In genomic region chr6:40328376-40328987, GRCh38 we compare ENCODE assay signal across 8 cellular contexts.
DNase-seq lines count a peak whose midpoint lies in the region; ATAC-seq and TF ChIP-seq lines count a peak whose summit lies in the region.

No MANE protein-coding gene starts in this region.

- TF ChIP-seq CTCF in DND-41 (IDR thresholded peaks at IDR 0.05; ENCODE audit: borderline replicate concordance, extremely low read depth, low read length, poor library complexity, severe bottlenecking) (peak; percentile 83), Loucy (conservative IDR thresholded peaks at IDR 0.05; ENCODE audit: low read length) (peak; percentile 96), esophagus muscularis mucosa (IDR thresholded peaks at IDR 0.05) (peak; percentile 41 to 46 (median 44)), retinal pigment epithelial cell (conservative IDR thresholded peaks at IDR 0.05; ENCODE audit: low read depth, low read length) (peak; percentile 77)

- H3K27ac ChIP-seq in DND-41 (ENCODE audit: low read length) (no peak overlapping the region), esophagus muscularis mucosa (replicated peaks in 1 of 4) (no peak overlapping the region)

- 34% methylated on average over 9 of the region's 12 CpGs for WGBS in esophagus muscularis mucosa

- no peak for TF ChIP-seq EP300 in esophagus muscularis mucosa (IDR thresholded peaks at IDR 0.05)

- no peak overlapping the region for H3K9ac ChIP-seq in DND-41 (ENCODE audit: low read depth, low read length)
- no peak overlapping the region for H3K9ac ChIP-seq in Loucy (ENCODE audit: low read depth, low read length, poor library complexity, severe bottlenecking)

- H3K36me3 ChIP-seq in DND-41 (ENCODE audit: insufficient read depth, low read length) (no peaks in the 10 kb centered on the region), Loucy (ENCODE audit: insufficient read depth, low read length) (no peaks in the 10 kb centered on the region), esophagus muscularis mucosa (no peaks in the 10 kb centered on the region)

- H3K27me3 ChIP-seq in DND-41 (ENCODE audit: insufficient read depth, low read length, poor library complexity) (peaks cover 2% of the 10 kb centered on the region), Loucy (ENCODE audit: insufficient read depth, low read length, poor library complexity, severe bottlenecking) (no peaks in the 10 kb centered on the region), esophagus muscularis mucosa (peaks cover 0 to 32% (median 0%) of the 10 kb centered on the region in 4 donors)

- no peaks in the 10 kb centered on the region for H3K4me1 ChIP-seq in DND-41 (ENCODE audit: insufficient read depth, low read length)
- H3K4me1 ChIP-seq in Loucy (ENCODE audit: insufficient read depth, low read length, poor library complexity, severe bottlenecking) = peaks cover 8% of the 10 kb centered on the region
- H3K4me1 ChIP-seq in esophagus muscularis mucosa = peaks cover 0 to 14% (median 8%) of the 10 kb centered on the region in 4 donors

- H3F3A ChIP-seq in Loucy (ENCODE audit: low read depth) = no peaks in the 10 kb centered on the region

- no peaks in the 10 kb centered on the region for H4K20me1 ChIP-seq in DND-41 (ENCODE audit: insufficient read depth, low read length)
- H4K20me1 ChIP-seq in Loucy (ENCODE audit: insufficient read depth, low read length, poor library complexity, severe bottlenecking) = no peaks in the 10 kb centered on the region

- no peak for TF ChIP-seq POLR2A in esophagus muscularis mucosa (IDR thresholded peaks at IDR 0.05; ENCODE audit: low read depth)
- TF ChIP-seq POLR2A in GM18505 (IDR thresholded peaks at IDR 0.05; ENCODE audit: borderline replicate concordance, extremely low read depth, insufficient read depth, insufficient read length) = no peak

- H3K4me2 ChIP-seq in DND-41 (ENCODE audit: insufficient read depth, low read length) (no peak overlapping the region), Loucy (ENCODE audit: low read depth, low read length, poor library complexity, severe bottlenecking) (no peak overlapping the region)

- intact Hi-C loops in esophagus muscularis mucosa (cut with DNase I) = no loop called here

- H2AFZ ChIP-seq in DND-41 (ENCODE audit: low read depth, low read length) = no peak overlapping the region
- H2AFZ ChIP-seq in Loucy (ENCODE audit: low read length) = no peak overlapping the region

- H3K9me3 ChIP-seq in DND-41 (ENCODE audit: insufficient read depth, low read length, severe bottlenecking) (no peaks in the 10 kb centered on the region), Loucy (ENCODE audit: insufficient read depth, low read depth, low read length) (no peaks in the 10 kb centered on the region), esophagus muscularis mucosa (no peaks in the 10 kb centered on the region)

- no peaks in the 10 kb centered on the region for H3K79me2 ChIP-seq in DND-41 (ENCODE audit: insufficient read depth, low read length)
- no peaks in the 10 kb centered on the region for H3K79me2 ChIP-seq in Loucy (ENCODE audit: insufficient read depth, low read length)

- ATAC-seq in DND-41 (ENCODE audit: insufficient read depth, low read depth) = peak; percentile 74
- no peak for ATAC-seq in GM18505 (IDR thresholded peaks at IDR 0.05; ENCODE audit: unreplicated experiment)
- no peak for ATAC-seq in GM19397 (IDR thresholded peaks at IDR 0.05; ENCODE audit: unreplicated experiment)

- H3K9me2 ChIP-seq in Loucy (replicated peaks; ENCODE audit: low read depth, low read length) = no peaks in the 10 kb centered on the region

- peak; percentile 50 for DNase-seq in DND-41
- peak; percentile 21 to 40 for DNase-seq in activated CD4-positive, alpha-beta T cell treated with anti-CD3 and anti-CD28 coated beads for 4 hours
- no peak for DNase-seq in esophagus muscularis mucosa (ENCODE audit: extremely low spot score)
- no peak for DNase-seq in retinal pigment epithelial cell (ENCODE audit: low read depth)
- no peak for DNase-seq in RKO (ENCODE audit: low spot score)

- H3K4me3 ChIP-seq in DND-41 (ENCODE audit: low read depth in 1 of 2, low read length in 2 of 2) (no peak overlapping the region), Loucy (ENCODE audit: low read length, poor library complexity, severe bottlenecking) (no peak overlapping the region), esophagus muscularis mucosa (no peak overlapping the region), retinal pigment epithelial cell (ENCODE audit: low read length) (no peak overlapping the region)

Comparison
In these comparisons a context has a peak if more than half of its experiments do, and no peak if none do; other contexts are left out.
1. DNase-seq: peak in DND-41 (single experiment) and activated CD4-positive, alpha-beta T cell treated with anti-CD3 and anti-CD28 coated beads for 4 hours (2 of 2); none in esophagus muscularis mucosa (single experiment), retinal pigment epithelial cell (single experiment) and RKO (single experiment).
2. CTCF ChIP-seq: peak in every context shown above with its lines; median percentile 96 in Loucy; 83 in DND-41; 77 in retinal pigment epithelial cell; 44 in esophagus muscularis mucosa.